ENCODE assay signal across 24 cellular contexts in the genomic region with DNA sequence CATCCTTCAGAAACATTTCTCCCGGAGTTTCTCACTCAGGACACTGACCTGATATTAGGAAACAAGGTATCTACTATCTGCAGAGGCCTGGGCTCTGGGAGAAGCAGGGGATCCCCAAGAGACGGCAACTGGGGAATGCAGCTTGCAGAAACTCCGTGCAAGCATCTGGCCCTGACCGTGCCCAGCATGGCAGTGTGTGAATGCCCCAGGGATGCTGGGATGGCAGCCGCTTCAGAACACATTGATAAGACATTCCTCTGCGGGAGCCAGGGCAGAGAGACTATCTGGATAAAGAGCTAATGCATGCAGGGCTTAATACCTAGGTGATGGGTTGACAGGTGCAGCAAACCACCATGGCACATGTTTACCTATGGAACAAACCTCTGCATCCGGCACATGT. TPM values are rescaled to one million over a fixed set of nuclear protein-coding genes. Genes with fewer than 3 reads are reported as not detected.
A peak's percentile ranks its signal among the peaks of the same experiment; 100 is the strongest.
DNase-seq lines count a peak whose midpoint lies in the region; ATAC-seq and TF ChIP-seq lines count a peak whose summit lies in the region.
"Had no signal": no experiment of that assay in that cellular context is flagged by ENCODE, and none has a peak within 500 bp of the region (broad histone marks: within the 10 kb centered on the region; RNA-seq: fewer than 3 reads in every experiment).

No MANE protein-coding gene starts in this region.

- H2AFZ ChIP-seq in PC-3 (ENCODE audit: low read length) (no peak overlapping the region), Karpas-422 (ENCODE audit: low read length) (no peak overlapping the region)

- H3K27me3 ChIP-seq in AG04450 (ENCODE audit: control insufficient read depth, insufficient read depth, low read length) = no peaks in the 10 kb centered on the region
- no peaks in the 10 kb centered on the region for H3K27me3 ChIP-seq in PC-3 (ENCODE audit: low read length)
- no peaks in the 10 kb centered on the region for H3K27me3 ChIP-seq in Karpas-422 (ENCODE audit: low read length)
- H3K27me3 ChIP-seq: MG63, transverse colon had no signal

- no peak overlapping the region for H3K27ac Mint-ChIP-seq in activated T-cell treated with anti-CD3 and anti-CD28 coated beads, Interleukin-2, amount 50 U/mL, for 24 hours
- H3K27ac Mint-ChIP-seq: activated naive CD4-positive, alpha-beta T cell treated with anti-CD3 and anti-CD28 coated beads for 36 hours had no signal

- no peak overlapping the region for H3K4me3 Mint-ChIP-seq in activated T-cell treated with anti-CD3 and anti-CD28 coated beads, Interleukin-2, amount 50 U/mL, for 24 hours
- H3K4me3 Mint-ChIP-seq: activated CD8-positive, alpha-beta T cell treated with anti-CD3 and anti-CD28 coated beads, Interleukin-2, amount 10 ng/mL, durations not matched to agents 7 days and 5 days; activated naive CD4-positive, alpha-beta T cell treated with anti-CD3 and anti-CD28 coated beads for 36 hours had no signal

- CTCF ChIA-PET in AG04450 (lab: Charles Lee) (interaction anchor here (1.0 kb wide), 1 partner anchor 506 kb away, joined by 4 read pairs; no protein-coding TSS in a partner anchor), PC-3 (lab: Charles Lee) (interaction anchor here (0.6 kb wide), 1 partner anchor 255 kb away, joined by 9 read pairs; no protein-coding TSS in a partner anchor)

- peaks cover 95% of the 10 kb centered on the region for H3K4me1 Mint-ChIP-seq in activated T-cell treated with anti-CD3 and anti-CD28 coated beads, Interleukin-2, amount 50 U/mL, for 24 hours (ENCODE audit: low read depth)

- H3K9me2 ChIP-seq in PC-3 (replicated peaks; ENCODE audit: low read length) (no peaks in the 10 kb centered on the region), Karpas-422 (replicated peaks; ENCODE audit: insufficient read depth, low read length) (no peaks in the 10 kb centered on the region)

- H3K9me3 Mint-ChIP-seq in activated T-cell treated with anti-CD3 and anti-CD28 coated beads, Interleukin-2, amount 50 U/mL, for 24 hours = peaks cover 4% of the 10 kb centered on the region
- H3K9me3 Mint-ChIP-seq: activated naive CD4-positive, alpha-beta T cell treated with anti-CD3 and anti-CD28 coated beads for 36 hours had no signal

- H3K4me1 ChIP-seq in PC-3 (ENCODE audit: insufficient read depth, low read length) = peaks cover 25% of the 10 kb centered on the region
- peaks cover 26% of the 10 kb centered on the region for H3K4me1 ChIP-seq in Karpas-422 (ENCODE audit: low read length)
- H3K4me1 ChIP-seq: psoas muscle had no signal

- no peak for DNase-seq in AG04450 (ENCODE audit: low read depth, low spot score)
- no peak for DNase-seq in PC-3
- no peak for DNase-seq in epithelial cell of prostate (ENCODE audit: low read depth, low spot score)
- peak; percentile 37 for DNase-seq in sciatic nerve (ENCODE audit: low spot score)
- DNase-seq in Karpas-422 = no peak
- no peak for DNase-seq in activated T-cell treated with anti-CD3 and anti-CD28 coated beads, Interleukin-2, amount 50 U/mL, for 24 hours
- no peak for DNase-seq in NOMO-1 treated with dmso at 0.1 percent for 144 hours (lab: John Stamatoyannopoulos, UW; ENCODE audit: unreplicated experiment)
- DNase-seq: activated CD4-positive, CD25-positive, alpha-beta regulatory T cell treated with anti-CD3 and anti-CD28 coated beads, Interleukin-2, amount 50 U/mL, for 72 hours; activated CD8-positive, alpha-beta T cell treated with anti-CD3 and anti-CD28 coated beads, Interleukin-2, amount 10 ng/mL, durations not matched to agents 7 days and 5 days; activated naive CD4-positive, alpha-beta T cell treated with anti-CD3 and anti-CD28 coated beads for 36 hours; central memory CD4-positive, alpha-beta T cell; COR-L47; foreskin melanocyte; left lung; MG63; NCI-H1417 treated with DMSO at 0.1 percent for 48 hours; NCI-H510A treated with DMSO at 0.1 percent for 48 hours; psoas muscle; small intestine; stimulated activated CD4-positive, alpha-beta T cell treated with anti-CD3 and anti-CD28 coated beads, Interleukin-4, amount 100 ng/mL, for 1 hour; stimulated activated naive CD4-positive, alpha-beta T cell; transverse colon had no signal

- H3K4me2 ChIP-seq in PC-3 (ENCODE audit: low read length) (peak overlapping the region; percentile 83), Karpas-422 (ENCODE audit: low read depth, low read length, poor library complexity, severe bottlenecking) (no peak overlapping the region)

- H3K79me2 ChIP-seq in PC-3 (ENCODE audit: low read length) = no peaks in the 10 kb centered on the region
- peaks cover 99% of the 10 kb centered on the region for H3K79me2 ChIP-seq in Karpas-422 (ENCODE audit: low read length)

- H3K9me3 ChIP-seq in AG04450 (ENCODE audit: control insufficient read depth, insufficient read depth, low read length) (no peaks in the 10 kb centered on the region; the same call in 1 of the 2 replicates), PC-3 (ENCODE audit: low read length) (no peaks in the 10 kb centered on the region), Karpas-422 (ENCODE audit: low read length) (no peaks in the 10 kb centered on the region)
- H3K9me3 ChIP-seq: left lung, MG63, psoas muscle, transverse colon had no signal

- peak overlapping the region; percentile 65 for H3K27ac ChIP-seq in AG04450 (ENCODE audit: low read depth, low read length)
- peak overlapping the region; percentile 92 for H3K27ac ChIP-seq in PC-3 (ENCODE audit: low read length)
- peak overlapping the region; percentile 56 for H3K27ac ChIP-seq in epithelial cell of prostate
- H3K27ac ChIP-seq in Karpas-422 (ENCODE audit: low read length) = no peak overlapping the region
- H3K27ac ChIP-seq: HL-60, left lung, psoas muscle had no signal

- intact Hi-C loops in PC-3 (cut with micrococcal nuclease) = loop anchor here (5.0 kb wide), 1 partner anchor 100 kb away; no protein-coding TSS in a partner anchor
- intact Hi-C loops in sciatic nerve (cut with DNase I) = loop anchor here (10.0 kb wide), 1 partner anchor 58 kb away; a partner anchor contains a TSS

- POLR2A ChIA-PET in AG04450 (lab: Yijun Ruan, JAX) = interaction anchor here (0.6 to 0.7 kb wide), 2 partner anchors 16 to 29 kb away, joined by 3 read pairs; no protein-coding TSS in a partner anchor
- POLR2A ChIA-PET in PC-3 (lab: Charles Lee; ENCODE audit: unreplicated experiment) = interaction anchor here (0.6 kb wide), 1 partner anchor 87 kb away, joined by 5 read pairs; no protein-coding TSS in a partner anchor

- BruUV-seq in PC-3 (replicated peaks; lab: Mats Ljungman, UMichigan) = no TSS peak

- TF ChIP-seq CTCF in AG04450 (IDR thresholded peaks at IDR 0.05; ENCODE audit: low read depth, low read length) (no peak), PC-3 (conservative IDR thresholded peaks at IDR 0.05; ENCODE audit: low read depth, low read length) (no peak)

- H3K4me3 ChIP-seq in AG04450 (ENCODE audit: low read depth, low read length) = no peak overlapping the region
- peak overlapping the region; percentile 63 for H3K4me3 ChIP-seq in PC-3 (ENCODE audit: low read length)
- no peak overlapping the region for H3K4me3 ChIP-seq in Karpas-422 (ENCODE audit: low read length)
- H3K4me3 ChIP-seq: left lung, MG63, psoas muscle, transverse colon had no signal

- H3K36me3 ChIP-seq in PC-3 (ENCODE audit: low read depth, low read length) (no peaks in the 10 kb centered on the region), Karpas-422 (ENCODE audit: insufficient read depth, low read length) (peaks cover 33% of the 10 kb centered on the region; the same call in 1 of the 2 replicates)
- H3K36me3 ChIP-seq: left lung, MG63, transverse colon had no signal

- H4K20me1 ChIP-seq in PC-3 (ENCODE audit: low read length) (no peaks in the 10 kb centered on the region), Karpas-422 (ENCODE audit: insufficient read depth, low read depth, low read length) (no peaks in the 10 kb centered on the region)

- ATAC-seq in PC-3 = no peak
- ATAC-seq in sciatic nerve = no peak
- no peak for ATAC-seq in GM21528 (IDR thresholded peaks at IDR 0.05; ENCODE audit: low FRiP score, unreplicated experiment)
- ATAC-seq: activated CD8-positive, alpha-beta T cell treated with anti-CD3 and anti-CD28 coated beads, Interleukin-2, amount 10 ng/mL, durations not matched to agents 7 days and 5 days; left lung; psoas muscle had no signal

- H3F3A ChIP-seq in PC-3 (ENCODE audit: low read length, unreplicated experiment) = peaks cover 9% of the 10 kb centered on the region

- peaks cover 95% of the 10 kb centered on the region for H3K36me3 Mint-ChIP-seq in activated T-cell treated with anti-CD3 and anti-CD28 coated beads, Interleukin-2, amount 50 U/mL, for 24 hours (ENCODE audit: low read depth)

- H3K9ac ChIP-seq in PC-3 (ENCODE audit: low read length) (peak overlapping the region; percentile 73), Karpas-422 (ENCODE audit: low read length) (no peak overlapping the region)

- no peaks in the 10 kb centered on the region for H3K27me3 Mint-ChIP-seq in activated T-cell treated with anti-CD3 and anti-CD28 coated beads, Interleukin-2, amount 50 U/mL, for 24 hours

RNA-seq across cellular contexts. Expression of a gene that starts 55.4 kb away (rescaled TPM):
- polyA plus RNA-seq in AG04450 (2011; rRNA removed) = 0.07 and 0.09 TPM in 2 replicates
- polyA minus RNA-seq in AG04450 (2011; rRNA and poly(A)+ RNA removed) = 0.14 and 0.17 TPM in 2 replicates
- total RNA-seq in PC-3 (2014; rRNA removed) = 12.4 and 12.9 TPM in 2 replicates
- total RNA-seq in sciatic nerve = 11.0 TPM
- total RNA-seq in Karpas-422 (2014; rRNA removed; shearing (Covaris generic); ENCODE audit: low replicate concordance) = 22.5 and 32.3 TPM in 2 replicates
